ENCODE assay signal across 9 cellular contexts in genomic region chr5:76733049-76733417, GRCh38. TPM values are rescaled to one million over a fixed set of nuclear protein-coding genes. Genes with fewer than 3 reads are reported as not detected.
A peak's percentile ranks its signal among the peaks of the same experiment; 100 is the strongest.
DNase-seq lines count a peak whose midpoint lies in the region; ATAC-seq lines count a peak whose summit lies in the region.
"Had no signal": no experiment of that assay in that cellular context is flagged by ENCODE, and none has a peak within 500 bp of the region (broad histone marks: within the 10 kb centered on the region; RNA-seq: fewer than 3 reads in every experiment).

No MANE protein-coding gene starts in this region.

- no peak overlapping the region for H3K4me3 Mint-ChIP-seq in activated CD4-positive, alpha-beta T cell treated with anti-CD3 and anti-CD28 coated beads, Interleukin-2, amount 10 ng/mL, durations not matched to agents 24 days and 14 days

- no peak overlapping the region for H3K27ac Mint-ChIP-seq in activated CD4-positive, alpha-beta T cell treated with anti-CD3 and anti-CD28 coated beads, Interleukin-2, amount 10 ng/mL, durations not matched to agents 24 days and 14 days

- H3K36me3 Mint-ChIP-seq in activated CD4-positive, alpha-beta T cell treated with anti-CD3 and anti-CD28 coated beads, Interleukin-2, amount 10 ng/mL, durations not matched to agents 24 days and 14 days (ENCODE audit: low read depth) = peaks cover 20% of the 10 kb centered on the region

- peaks cover 7 to 15% of the 10 kb centered on the region in 2 donors for H3K9me3 ChIP-seq in mucosa of rectum (ENCODE audit: control insufficient read depth in 2 of 2, low read length in 2 of 2)
- H3K9me3 ChIP-seq in HAP-1 = peaks cover 3% of the 10 kb centered on the region; the same call in 1 of the 2 replicates

- H3K27me3 ChIP-seq in mucosa of rectum (ENCODE audit: control insufficient read depth in 2 of 2, insufficient read depth in 2 of 2, low read length in 2 of 2) (no peaks in the 10 kb centered on the region), HAP-1 (ENCODE audit: low read depth) (no peaks in the 10 kb centered on the region)

- peaks cover 13% of the 10 kb centered on the region for H3K9me3 Mint-ChIP-seq in activated CD4-positive, alpha-beta T cell treated with anti-CD3 and anti-CD28 coated beads, Interleukin-2, amount 10 ng/mL, durations not matched to agents 24 days and 14 days

- peak overlapping the region; percentile 70 to 82 for H3K27ac ChIP-seq in mucosa of rectum (ENCODE audit: low read depth in 2 of 2, low read length in 2 of 2)
- H3K27ac ChIP-seq: RWPE1 had no signal

- H3K4me1 ChIP-seq in mucosa of rectum (ENCODE audit: control insufficient read depth in 2 of 2, insufficient read depth in 2 of 2, low read length in 2 of 2) (peaks cover 0 to 3% of the 10 kb centered on the region in 2 donors), HAP-1 (no peaks in the 10 kb centered on the region; the same call in 1 of the 2 replicates)

- DNase-seq in activated CD4-positive, alpha-beta T cell treated with anti-CD3 and anti-CD28 coated beads, Interleukin-2, amount 10 ng/mL, durations not matched to agents 24 days and 14 days = peak; percentile 67
- DNase-seq in HAP-1 (ENCODE audit: low spot score in 2 of 2) (no peak), mesenteric fat pad (ENCODE audit: low spot score) (no peak), NCI-H2107 (lab: John Stamatoyannopoulos, UW) (no peak)
- DNase-seq: NCI-H1092 treated with DMSO at 0.1 percent for 48 hours had no signal

- intact Hi-C loops in activated CD4-positive, alpha-beta T cell treated with anti-CD3 and anti-CD28 coated beads, Interleukin-2, amount 10 ng/mL, durations not matched to agents 24 days and 14 days (cut with micrococcal nuclease) = no loop called here

- peaks cover 14% of the 10 kb centered on the region for H3K4me1 Mint-ChIP-seq in activated CD4-positive, alpha-beta T cell treated with anti-CD3 and anti-CD28 coated beads, Interleukin-2, amount 10 ng/mL, durations not matched to agents 24 days and 14 days

- in situ Hi-C loops in HAP-1 (cut with MboI; ENCODE audit: low sequenced_read_pairs) = no loop called here

- H3K4me3 ChIP-seq in mucosa of rectum (ENCODE audit: low read length in 2 of 2) (peak overlapping the region in 1 of 2 donors; percentile 35), HAP-1 (no peak overlapping the region)

- peak overlapping the region; percentile 6 to 42 for H3K9ac ChIP-seq in mucosa of rectum (ENCODE audit: low read depth in 1 of 2, low read length in 2 of 2)

- H3K27me3 Mint-ChIP-seq in activated CD4-positive, alpha-beta T cell treated with anti-CD3 and anti-CD28 coated beads, Interleukin-2, amount 10 ng/mL, durations not matched to agents 24 days and 14 days = no peaks in the 10 kb centered on the region

- ATAC-seq in GM18858 (IDR thresholded peaks at IDR 0.05; ENCODE audit: unreplicated experiment) (peak; percentile 51), GM21717 (IDR thresholded peaks at IDR 0.05; ENCODE audit: unreplicated experiment) (peak; percentile 76)

- H3K36me3 ChIP-seq in mucosa of rectum (ENCODE audit: control insufficient read depth in 2 of 2, insufficient read depth in 2 of 2, low read length in 2 of 2) (no peaks in the 10 kb centered on the region), HAP-1 (replicated peaks) (peaks cover 4% of the 10 kb centered on the region)

RNA-seq across cellular contexts. Expression of gene F2R, which starts 17.1 kb away (rescaled TPM):
- 2.3 and 2.9 TPM in 2 replicates for total RNA-seq in activated CD4-positive, alpha-beta T cell treated with anti-CD3 and anti-CD28 coated beads, Interleukin-2, amount 10 ng/mL, durations not matched to agents 24 days and 14 days
- total RNA-seq in mesenteric fat pad = 4.9 TPM
